ENCODE assay signal across 15 cellular contexts in genomic region chr10:29344073-29344820, GRCh38. TPM values are rescaled to one million over a fixed set of nuclear protein-coding genes. Genes with fewer than 3 reads are reported as not detected.
A peak's percentile ranks its signal among the peaks of the same experiment; 100 is the strongest.
DNase-seq lines count a peak whose midpoint lies in the region; ATAC-seq and TF ChIP-seq lines count a peak whose summit lies in the region.
"Had no signal": no experiment of that assay in that cellular context is flagged by ENCODE, and none has a peak within 500 bp of the region (broad histone marks: within the 10 kb centered on the region; RNA-seq: fewer than 3 reads in every experiment).

No MANE protein-coding gene starts in this region.

- no peaks in the 10 kb centered on the region for H3K4me1 ChIP-seq in breast epithelium
- peaks cover 11% of the 10 kb centered on the region for H3K4me1 ChIP-seq in adipocyte (ENCODE audit: control insufficient read depth, insufficient read depth, low read length)
- no peaks in the 10 kb centered on the region for H3K4me1 ChIP-seq in gastroesophageal sphincter
- peaks cover 0 to 28% (median 7%) of the 10 kb centered on the region in 4 donors for H3K4me1 ChIP-seq in tibial nerve
- H3K4me1 ChIP-seq in BE2C = no peaks in the 10 kb centered on the region
- H3K4me1 ChIP-seq: adrenal gland, esophagus muscularis mucosa, lower lobe of right lung had no signal

- H3K9me3 ChIP-seq in breast epithelium (no peaks in the 10 kb centered on the region), adipocyte (ENCODE audit: control insufficient read depth, low read length) (peaks cover 2% of the 10 kb centered on the region), gastroesophageal sphincter (no peaks in the 10 kb centered on the region), tibial nerve (peaks cover 0 to 8% (median 0%) of the 10 kb centered on the region in 4 donors), BE2C (no peaks in the 10 kb centered on the region)
- H3K9me3 ChIP-seq: adrenal gland, esophagus muscularis mucosa, lower lobe of right lung, thyroid gland had no signal

- DNase-seq in MCF 10A (ENCODE audit: unreplicated experiment) (peak; percentile 47), breast epithelium (ENCODE audit: low spot score in 2 of 2) (no peak), adipocyte (ENCODE audit: low read depth) (peak; percentile 56), tibial nerve (ENCODE audit: low spot score in 2 of 2) (peak; percentile 34 to 48), BE2C (no peak), NCI-H510A (lab: John Stamatoyannopoulos, UW) (no peak), cerebellum (ENCODE audit: low spot score) (no peak)
- DNase-seq: lower lobe of right lung, NCI-H510A treated with DMSO at 0.1 percent for 48 hours had no signal

- H3K4me3 ChIP-seq in breast epithelium (peak overlapping the region in 1 of 3 donors; percentile 22), adipocyte (ENCODE audit: low read length) (peak overlapping the region; percentile 47), gastroesophageal sphincter (no peak overlapping the region), tibial nerve (no peak overlapping the region), BE2C (ENCODE audit: low read depth, low read length) (no peak overlapping the region)
- H3K4me3 ChIP-seq: adrenal gland, esophagus muscularis mucosa, lower lobe of right lung, thyroid gland had no signal

- H3K4me1 Mint-ChIP-seq in MCF 10A (ENCODE audit: insufficient read depth, unreplicated experiment) = peaks cover 4% of the 10 kb centered on the region

- H3K4me3 Mint-ChIP-seq in MCF 10A (ENCODE audit: unreplicated experiment) = no peak overlapping the region

- H3K36me3 Mint-ChIP-seq in MCF 10A (ENCODE audit: insufficient read depth, unreplicated experiment) = no peaks in the 10 kb centered on the region

- TF ChIP-seq POLR2A in breast epithelium (IDR thresholded peaks at IDR 0.05) (no peak), gastroesophageal sphincter (IDR thresholded peaks at IDR 0.05) (no peak), tibial nerve (IDR thresholded peaks at IDR 0.05) (no peak)

- no TSS peak for BruUV-seq in MCF 10A (replicated peaks; lab: Mats Ljungman, UMichigan)

- TF ChIP-seq EP300 in gastroesophageal sphincter (IDR thresholded peaks at IDR 0.05) (no peak), tibial nerve (IDR thresholded peaks at IDR 0.05) (peak in 1 of 2 donors; percentile 57)

- POLR2A ChIA-PET in MCF 10A (lab: Yijun Ruan, JAX) = no interaction called here

- H3K9me3 Mint-ChIP-seq in MCF 10A (ENCODE audit: unreplicated experiment) = peaks cover 7% of the 10 kb centered on the region

- WGBS in gastroesophageal sphincter (ENCODE audit: low coverage in 1 of 2), 2 donors = 58 to 75% methylated on average over 7 to 8 of the region's 18 CpGs
- WGBS in tibial nerve, 2 donors = 36 to 51% methylated on average over 18 of the region's 18 CpGs

- intact Hi-C loops in MCF 10A (cut with micrococcal nuclease) (no loop called here), breast epithelium (cut with DNase I; ENCODE audit: low total_unique reads) (no loop called here)

- CTCF ChIA-PET in MCF 10A (lab: Yijun Ruan, JAX) = interaction anchor here (0.5 kb wide), 1 partner anchor 43 kb away, joined by 3 read pairs; no protein-coding TSS in a partner anchor

- H3K9ac ChIP-seq in adipocyte (ENCODE audit: low read length) = no peak overlapping the region

- H3K36me3 ChIP-seq in breast epithelium (no peaks in the 10 kb centered on the region), adipocyte (ENCODE audit: control insufficient read depth, insufficient read depth, low read length, severe bottlenecking) (no peaks in the 10 kb centered on the region), gastroesophageal sphincter (no peaks in the 10 kb centered on the region), tibial nerve (no peaks in the 10 kb centered on the region), BE2C (no peaks in the 10 kb centered on the region)
- H3K36me3 ChIP-seq: adrenal gland, esophagus muscularis mucosa, lower lobe of right lung, thyroid gland had no signal

- H3K27me3 ChIP-seq in breast epithelium (no peaks in the 10 kb centered on the region), adipocyte (replicated peaks; ENCODE audit: control insufficient read depth, insufficient read depth, low read length) (peaks cover 20% of the 10 kb centered on the region), gastroesophageal sphincter (no peaks in the 10 kb centered on the region), tibial nerve (no peaks in the 10 kb centered on the region), BE2C (no peaks in the 10 kb centered on the region)
- H3K27me3 ChIP-seq: adrenal gland, esophagus muscularis mucosa, thyroid gland had no signal

- peak overlapping the region in 1 of 2 donors; percentile 58 for H3K27ac ChIP-seq in breast epithelium
- no peak overlapping the region for H3K27ac ChIP-seq in gastroesophageal sphincter
- peak overlapping the region in 2 of 4 donors; percentile 46 to 55 for H3K27ac ChIP-seq in tibial nerve
- H3K27ac ChIP-seq: lower lobe of right lung, thyroid gland had no signal

- H3K27ac Mint-ChIP-seq in MCF 10A (ENCODE audit: low read depth, unreplicated experiment) = no peak overlapping the region

- peaks cover 15% of the 10 kb centered on the region for H3K27me3 Mint-ChIP-seq in MCF 10A (ENCODE audit: insufficient read depth, unreplicated experiment)

- no peak for TF ChIP-seq CTCF in MCF 10A (IDR thresholded peaks at IDR 0.05; ENCODE audit: unreplicated experiment)
- no peak for TF ChIP-seq CTCF in breast epithelium (IDR thresholded peaks at IDR 0.05)
- no peak for TF ChIP-seq CTCF in gastroesophageal sphincter (IDR thresholded peaks at IDR 0.05)
- TF ChIP-seq CTCF in tibial nerve (IDR thresholded peaks at IDR 0.05) = no peak
- no peak for TF ChIP-seq CTCF in BE2C (IDR thresholded peaks at IDR 0.05; ENCODE audit: low read depth, low read length)

- peak; percentile 41 for ATAC-seq in gastroesophageal sphincter

RNA-seq across cellular contexts. Expression of gene LYZL1, which starts 55.4 kb away (rescaled TPM):
- total RNA-seq in MCF 10A (2022) = not detected in 2 replicates
- not detected for total RNA-seq in breast epithelium
- total RNA-seq in gastroesophageal sphincter = not detected
- not detected for total RNA-seq in tibial nerve
- not detected for polyA plus RNA-seq in BE2C (2012; ENCODE audit: insufficient read depth, insufficient read length, low read depth)
- not detected for total RNA-seq in cerebellum
- total RNA-seq: activated CD8-positive, alpha-beta memory T cell treated with anti-CD3 and anti-CD28 coated beads for 36 hours; adrenal gland; esophagus muscularis mucosa; lower lobe of right lung; posterior vena cava had no signal
- polyA plus RNA-seq: adrenal gland had no signal

Comparison
In these comparisons a context has a peak if more than half of its experiments do, and no peak if none do; other contexts are left out.
1. DNase-seq: peak in MCF 10A (single experiment), adipocyte (single experiment) and tibial nerve (2 of 2); none in breast epithelium (0 of 2), BE2C (single experiment), NCI-H510A (single experiment) and cerebellum (single experiment).